Comparison of ENCODE assay signal across 24 cellular contexts in genomic region chr5:133731951-133732350, GRCh38.
"Had no signal": no experiment of that assay in that cellular context is flagged by ENCODE, and none has a peak within 500 bp of the region (broad histone marks: within the 10 kb centered on the region; RNA-seq: fewer than 3 reads in every experiment).

No MANE protein-coding gene starts in this region.

- H3K27ac Mint-ChIP-seq: dendritic cell treated with granulocyte-macrophage colony-stimulating factor and Interleukin-4, amounts not matched to agents 40 ng/mL and 50 ng/mL, for 4 days; endodermal cell; nephron; neural progenitor cell had no signal

- H3K4me3 Mint-ChIP-seq: dendritic cell treated with granulocyte-macrophage colony-stimulating factor and Interleukin-4, amounts not matched to agents 40 ng/mL and 50 ng/mL, for 4 days; endodermal cell; nephron; neural progenitor cell had no signal

- H3K9ac ChIP-seq: neural progenitor cell had no signal

- FAIRE-seq: colon, kidney had no signal

- ATAC-seq: esophagus mucosa, gastrocnemius medialis, left lung, right cardiac atrium had no signal

- H3K4me1 ChIP-seq: gastrocnemius medialis, left lung, neural progenitor cell, prostate gland, stomach, testis, tibial nerve, upper lobe of right lung had no signal

- H3K36me3 Mint-ChIP-seq: neural progenitor cell had no signal

- H3K27ac ChIP-seq: epithelial cell of prostate, gastrocnemius medialis, left lung, neural progenitor cell, prostate gland, skin epidermis, stomach, testis, tibial nerve, upper lobe of right lung had no signal

- H3K9me3 Mint-ChIP-seq: dendritic cell treated with granulocyte-macrophage colony-stimulating factor and Interleukin-4, amounts not matched to agents 40 ng/mL and 50 ng/mL, for 4 days; endodermal cell had no signal

- H3K9me3 ChIP-seq: gastrocnemius medialis, left lung, prostate gland, stomach, testis, upper lobe of right lung had no signal

- H3K4me1 Mint-ChIP-seq: endodermal cell, nephron, neural progenitor cell had no signal

- H3K4me2 ChIP-seq: neural progenitor cell had no signal

- H2AFZ ChIP-seq: neural progenitor cell had no signal

- H3K27me3 ChIP-seq: gastrocnemius medialis, left lung, neural progenitor cell, stomach, testis, tibial nerve, upper lobe of right lung had no signal

- H3K36me3 ChIP-seq: gastrocnemius medialis, left lung, neural progenitor cell, prostate gland, stomach, tibial nerve, upper lobe of right lung had no signal

- DNase-seq: central memory CD4-positive, alpha-beta T cell; effector CD8-positive, alpha-beta T cell; endodermal cell; foreskin fibroblast; gastrocnemius medialis; kidney; left lung; mesenchymal stem cell; right cardiac atrium; stimulated activated CD4-positive, alpha-beta T cell treated with anti-CD3 and anti-CD28 coated beads, Interleukin-15, amount 100 ng/mL, for 24 hours; stimulated activated CD4-positive, alpha-beta T cell treated with anti-CD3 and anti-CD28 coated beads, Interleukin-2, amount 100 ng/mL, for 48 hours; stimulated activated naive CD4-positive, alpha-beta T cell treated with Interleukin-2 at 50 U/mL for 16 hours; stomach; testis; upper lobe of right lung had no signal

- H3K4me3 ChIP-seq: gastrocnemius medialis, left lung, neural progenitor cell, prostate gland, skin epidermis, stomach, testis, tibial nerve, upper lobe of right lung had no signal
